14 cellular contexts compared by ENCODE assay signal in the genomic region with DNA sequence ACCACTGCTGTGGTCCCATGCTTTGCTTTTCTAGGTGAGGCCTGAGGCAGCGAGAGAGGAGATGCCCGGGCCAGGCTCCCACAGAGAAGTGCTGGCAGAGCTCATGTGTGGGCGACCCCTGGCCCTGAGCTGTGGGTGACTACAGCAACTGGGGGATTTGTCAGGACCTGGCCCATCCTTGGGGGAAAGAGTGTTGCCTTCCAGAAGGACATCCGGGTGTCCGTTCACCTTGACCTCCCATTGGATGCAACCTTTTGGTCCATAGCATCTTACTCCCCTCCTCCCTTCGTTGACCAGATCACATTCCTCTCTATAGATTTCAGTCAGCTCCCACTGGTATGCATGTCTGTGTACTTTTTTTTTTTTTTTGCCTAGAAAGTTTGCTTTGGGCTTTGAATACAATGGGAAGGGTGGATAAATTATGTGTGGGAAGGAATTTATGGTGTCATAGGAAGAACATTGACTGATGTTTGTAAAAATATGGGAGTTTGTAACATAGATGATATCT.
"Had no signal": no experiment of that assay in that cellular context is flagged by ENCODE, and none has a peak within 500 bp of the region (broad histone marks: within the 10 kb centered on the region; RNA-seq: fewer than 3 reads in every experiment).

No MANE protein-coding gene starts in this region.

- H3K4me1 ChIP-seq: right atrium auricular region had no signal

- H3K4me3 ChIP-seq: esophagus muscularis mucosa, mucosa of descending colon, pancreas, right atrium auricular region had no signal

- DNase-seq: activated CD4-positive, alpha-beta memory T cell treated with anti-CD3 and anti-CD28 coated beads, Interleukin-2, amount 10 ng/mL, durations not matched to agents 7 days and 5 days; activated gamma-delta T cell; activated T-cell treated with anti-CD3 and anti-CD28 coated beads, Interleukin-2, amount 50 U/mL, for 48 hours; left cardiac atrium; mucosa of descending colon; pancreas; small intestine; stimulated activated naive CD4-positive, alpha-beta T cell; SW 1271 had no signal

- H3K36me3 ChIP-seq: esophagus muscularis mucosa, pancreas, right atrium auricular region had no signal

- H3K27me3 ChIP-seq: esophagus muscularis mucosa, pancreas, right atrium auricular region had no signal

- H3K9me3 ChIP-seq: esophagus muscularis mucosa, mucosa of descending colon, pancreas, right atrium auricular region had no signal

- H3K9me3 Mint-ChIP-seq: activated CD4-positive, alpha-beta memory T cell treated with anti-CD3 and anti-CD28 coated beads, Interleukin-2, amount 10 ng/mL, durations not matched to agents 7 days and 5 days; neural crest cell; T-helper 2 cell treated with Interferon-gamma antibody and Interleukin-4, amounts not matched to agents 5 μg/mL and 100 μg/mL, for 36 hours had no signal

- H3K4me3 Mint-ChIP-seq: activated CD4-positive, alpha-beta memory T cell treated with anti-CD3 and anti-CD28 coated beads, Interleukin-2, amount 10 ng/mL, durations not matched to agents 7 days and 5 days; activated naive CD8-positive, alpha-beta T cell; neural crest cell; T-helper 2 cell treated with Interferon-gamma antibody and Interleukin-4, amounts not matched to agents 5 μg/mL and 100 μg/mL, for 36 hours had no signal

- H3K36me3 Mint-ChIP-seq: activated naive CD8-positive, alpha-beta T cell had no signal

- H3K4me1 Mint-ChIP-seq: activated CD4-positive, alpha-beta memory T cell treated with anti-CD3 and anti-CD28 coated beads, Interleukin-2, amount 10 ng/mL, durations not matched to agents 7 days and 5 days had no signal

- H3K27ac Mint-ChIP-seq: activated CD4-positive, alpha-beta memory T cell treated with anti-CD3 and anti-CD28 coated beads, Interleukin-2, amount 10 ng/mL, durations not matched to agents 7 days and 5 days; activated naive CD8-positive, alpha-beta T cell; T-helper 2 cell treated with Interferon-gamma antibody and Interleukin-4, amounts not matched to agents 5 μg/mL and 100 μg/mL, for 36 hours had no signal

- H3K27ac ChIP-seq: pancreas, right atrium auricular region had no signal
